5 cellular contexts compared by ENCODE assay signal in genomic region chr4:39274503-39274902, GRCh38.
"Had no signal": no experiment of that assay in that cellular context is flagged by ENCODE, and none has a peak within 500 bp of the region (broad histone marks: within the 10 kb centered on the region; RNA-seq: fewer than 3 reads in every experiment).

No MANE protein-coding gene starts in this region.

- H3K27ac ChIP-seq: HL-60 had no signal

- ATAC-seq: K562 had no signal

- DNase-seq: IMR-90, KBM-7 had no signal

- H3K4me3 ChIP-seq: K562 had no signal

- FAIRE-seq: HTR-8/SVneo, K562 had no signal
